In the genomic region with DNA sequence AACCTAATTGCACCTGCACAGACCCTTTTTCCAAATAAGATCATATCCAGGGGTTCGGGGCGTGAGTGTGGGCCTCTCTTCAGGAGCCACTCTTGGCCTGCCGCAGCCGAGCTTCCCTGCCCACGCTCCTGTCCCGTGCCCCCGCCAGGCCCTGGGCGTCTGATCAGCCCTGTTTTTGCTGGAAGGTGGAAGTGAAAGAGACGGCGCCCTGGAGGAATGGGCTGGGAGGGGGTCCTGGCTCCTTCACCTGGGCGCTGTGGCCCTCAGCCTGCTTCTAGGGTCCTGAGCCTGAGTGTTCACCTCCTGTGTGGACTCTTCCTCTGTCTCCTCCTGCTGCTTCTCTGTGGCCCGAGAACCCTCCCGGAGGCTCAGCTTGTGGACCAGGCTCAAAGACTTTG, we compare ENCODE assay signal across 2 cellular contexts.
TF ChIP-seq lines count a peak whose summit lies in the region.

No MANE protein-coding gene starts in this region.

TF ChIP-seq in HepG2, 621 proteins besides CTCF, POLR2A, EP300 and RAD21 (continues in another document):
- TF ChIP-seq, protein P1, sequence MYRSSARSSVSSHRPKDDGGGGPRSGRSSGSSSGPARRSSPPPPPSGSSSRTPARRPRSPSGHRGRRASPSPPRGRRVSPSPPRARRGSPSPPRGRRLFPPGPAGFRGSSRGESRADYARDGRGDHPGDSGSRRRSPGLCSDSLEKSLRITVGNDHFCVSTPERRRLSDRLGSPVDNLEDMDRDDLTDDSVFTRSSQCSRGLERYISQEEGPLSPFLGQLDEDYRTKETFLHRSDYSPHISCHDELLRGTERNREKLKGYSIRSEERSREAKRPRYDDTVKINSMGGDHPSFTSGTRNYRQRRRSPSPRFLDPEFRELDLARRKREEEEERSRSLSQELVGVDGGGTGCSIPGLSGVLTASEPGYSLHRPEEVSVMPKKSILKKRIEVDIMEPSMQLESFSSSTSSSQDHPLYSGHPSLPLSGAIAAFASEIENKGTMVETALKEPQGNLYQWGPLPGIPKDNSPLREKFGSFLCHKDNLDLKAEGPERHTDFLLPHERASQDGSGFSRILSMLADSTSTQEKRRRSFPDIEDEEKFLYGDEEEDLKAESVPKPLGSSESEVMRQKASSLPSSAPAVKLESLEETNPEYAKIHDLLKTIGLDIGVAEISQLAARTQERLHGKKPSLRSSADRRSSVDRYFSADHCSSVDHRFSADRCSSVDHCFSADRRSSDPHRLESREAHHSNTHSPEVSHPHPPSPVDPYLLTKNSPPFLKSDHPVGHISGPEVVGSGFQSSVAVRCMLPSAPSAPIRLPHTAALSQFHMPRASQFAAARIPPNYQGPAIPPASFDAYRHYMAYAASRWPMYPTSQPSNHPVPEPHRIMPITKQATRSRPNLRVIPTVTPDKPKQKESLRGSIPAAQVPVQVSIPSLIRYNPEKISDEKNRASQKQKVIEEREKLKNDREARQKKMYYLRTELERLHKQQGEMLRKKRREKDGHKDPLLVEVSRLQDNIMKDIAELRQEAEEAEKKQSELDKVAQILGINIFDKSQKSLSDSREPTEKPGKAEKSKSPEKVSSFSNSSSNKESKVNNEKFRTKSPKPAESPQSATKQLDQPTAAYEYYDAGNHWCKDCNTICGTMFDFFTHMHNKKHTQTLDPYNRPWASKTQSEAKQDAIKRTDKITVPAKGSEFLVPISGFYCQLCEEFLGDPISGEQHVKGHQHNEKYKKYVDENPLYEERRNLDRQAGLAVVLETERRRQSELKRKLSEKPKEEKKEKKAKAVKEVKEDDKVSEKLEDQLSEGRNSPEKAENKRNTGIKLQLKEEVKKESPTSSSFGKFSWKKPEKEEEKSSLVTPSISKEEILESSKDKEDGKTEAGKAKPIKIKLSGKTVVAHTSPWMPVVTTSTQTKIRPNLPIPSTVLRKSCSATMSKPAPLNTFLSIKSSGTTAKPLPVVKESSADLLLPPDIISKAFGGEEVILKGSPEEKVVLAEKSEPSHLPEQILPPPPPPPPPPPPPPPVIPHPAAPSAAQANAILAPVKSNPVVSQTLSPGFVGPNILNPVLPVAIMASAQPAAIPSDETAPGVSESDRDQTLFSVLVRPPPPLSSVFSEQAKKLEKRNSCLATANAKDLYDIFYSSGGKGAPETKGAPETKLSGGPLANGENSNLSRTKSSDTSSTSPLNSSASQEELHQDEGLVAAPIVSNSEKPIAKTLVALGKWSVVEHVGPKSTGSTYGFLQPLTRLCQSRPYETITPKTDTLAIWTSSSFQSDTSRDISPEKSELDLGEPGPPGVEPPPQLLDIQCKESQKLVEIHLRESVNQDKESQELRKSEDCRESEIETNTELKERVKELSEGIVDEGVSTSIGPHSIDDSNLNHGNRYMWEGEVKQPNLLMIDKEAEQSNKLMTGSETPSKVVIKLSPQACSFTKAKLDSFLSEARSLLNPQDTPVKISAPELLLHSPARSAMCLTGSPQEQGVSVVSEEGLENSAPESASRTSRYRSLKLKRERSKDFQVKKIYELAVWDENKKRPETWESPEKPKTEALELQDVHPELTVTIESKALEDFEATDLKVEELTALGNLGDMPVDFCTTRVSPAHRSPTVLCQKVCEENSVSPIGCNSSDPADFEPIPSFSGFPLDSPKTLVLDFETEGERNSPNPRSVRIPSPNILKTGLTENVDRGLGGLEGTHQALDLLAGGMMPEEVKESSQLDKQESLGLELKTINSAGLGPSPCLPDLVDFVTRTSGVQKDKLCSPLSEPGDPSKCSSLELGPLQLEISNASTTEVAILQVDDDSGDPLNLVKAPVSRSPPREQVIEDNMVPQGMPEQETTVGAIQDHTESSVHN (CRISPR knock-in tag; IDR thresholded peaks at IDR 0.05) = no peak
- TF ChIP-seq, protein P2, sequence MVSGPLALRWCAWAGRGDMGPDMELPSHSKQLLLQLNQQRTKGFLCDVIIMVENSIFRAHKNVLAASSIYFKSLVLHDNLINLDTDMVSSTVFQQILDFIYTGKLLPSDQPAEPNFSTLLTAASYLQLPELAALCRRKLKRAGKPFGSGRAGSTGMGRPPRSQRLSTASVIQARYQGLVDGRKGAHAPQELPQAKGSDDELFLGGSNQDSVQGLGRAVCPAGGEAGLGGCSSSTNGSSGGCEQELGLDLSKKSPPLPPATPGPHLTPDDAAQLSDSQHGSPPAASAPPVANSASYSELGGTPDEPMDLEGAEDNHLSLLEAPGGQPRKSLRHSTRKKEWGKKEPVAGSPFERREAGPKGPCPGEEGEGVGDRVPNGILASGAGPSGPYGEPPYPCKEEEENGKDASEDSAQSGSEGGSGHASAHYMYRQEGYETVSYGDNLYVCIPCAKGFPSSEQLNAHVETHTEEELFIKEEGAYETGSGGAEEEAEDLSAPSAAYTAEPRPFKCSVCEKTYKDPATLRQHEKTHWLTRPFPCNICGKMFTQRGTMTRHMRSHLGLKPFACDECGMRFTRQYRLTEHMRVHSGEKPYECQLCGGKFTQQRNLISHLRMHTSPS (CRISPR knock-in tag; IDR thresholded peaks at IDR 0.05; ENCODE audit: low read depth) = no peak
- TF ChIP-seq ZNF337 (CRISPR knock-in tag; IDR thresholded peaks at IDR 0.05; ENCODE audit: borderline replicate concordance, low read depth) (no peak), EEA1 (CRISPR knock-in tag; IDR thresholded peaks at IDR 0.05; ENCODE audit: borderline replicate concordance) (no peak), ZNF776 (CRISPR knock-in tag; IDR thresholded peaks at IDR 0.05) (no peak), FIP1L1 (IDR thresholded peaks at IDR 0.05; ENCODE audit: borderline replicate concordance, insufficient read depth, low read depth, low read length) (no peak), ZNF441 (CRISPR knock-in tag; IDR thresholded peaks at IDR 0.05; ENCODE audit: borderline replicate concordance) (no peak), ZNF564 (CRISPR knock-in tag; IDR thresholded peaks at IDR 0.05) (no peak), ZNF180 (CRISPR knock-in tag; IDR thresholded peaks at IDR 0.05; ENCODE audit: borderline replicate concordance, low read depth) (no peak)

TF ChIP-seq in GM12891, 5 proteins besides CTCF, POLR2A, EP300 and RAD21:
- TF ChIP-seq POLR2AphosphoS5 (IDR thresholded peaks at IDR 0.05; ENCODE audit: low read depth, low read length) = no peak
- TF ChIP-seq POU2F2 (IDR thresholded peaks at IDR 0.05; ENCODE audit: low read depth, low read length) = no peak
- TF ChIP-seq SPI1 (IDR thresholded peaks at IDR 0.05; ENCODE audit: low read depth, low read length) = no peak
- no peak for TF ChIP-seq TAF1 (IDR thresholded peaks at IDR 0.05; ENCODE audit: low read depth, low read length)
- no peak for TF ChIP-seq PAX5 (IDR thresholded peaks at IDR 0.05; ENCODE audit: insufficient read depth, low read length, severe bottlenecking)
